Comparison of ENCODE assay signal across 9 cellular contexts in the genomic region with DNA sequence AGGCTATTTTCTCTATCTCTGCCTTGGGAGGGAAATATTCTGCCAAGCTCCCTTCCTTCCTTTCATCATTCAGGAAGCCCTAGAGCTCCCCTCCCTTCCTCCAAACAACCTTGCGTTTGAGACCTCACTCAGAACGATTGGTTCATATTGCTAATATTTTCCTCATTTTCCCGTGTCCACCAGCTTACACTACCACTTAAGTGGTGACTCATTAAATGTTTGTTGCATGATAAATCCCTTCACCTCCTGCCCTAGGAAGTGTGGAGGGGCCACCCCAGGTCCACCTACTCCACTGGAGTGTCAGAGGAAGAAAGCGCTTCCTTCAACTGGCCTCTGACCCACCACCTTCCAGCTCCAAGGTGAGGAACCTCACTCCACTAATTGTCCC. TPM values are rescaled to one million over a fixed set of nuclear protein-coding genes. Genes with fewer than 3 reads are reported as not detected.
DNase-seq lines count a peak whose midpoint lies in the region; ATAC-seq and TF ChIP-seq lines count a peak whose summit lies in the region.
"Had no signal": no experiment of that assay in that cellular context is flagged by ENCODE, and none has a peak within 500 bp of the region (broad histone marks: within the 10 kb centered on the region; RNA-seq: fewer than 3 reads in every experiment).

No MANE protein-coding gene starts in this region.

- H3K9me3 ChIP-seq in adipocyte (ENCODE audit: control insufficient read depth, low read length), result no peaks in the 10 kb centered on the region
- no peaks in the 10 kb centered on the region for H3K9me3 ChIP-seq in left lung

- H3K9ac ChIP-seq in adipocyte (ENCODE audit: low read length), result peak overlapping the region; percentile 15

- H3K27ac Mint-ChIP-seq in activated T-cell treated with anti-CD3 and anti-CD28 coated beads, Interleukin-2, amount 50 U/mL, for 72 hours, result no peak overlapping the region
- peak overlapping the region; percentile 10 for H3K27ac Mint-ChIP-seq in type B pancreatic cell

- H3K27ac ChIP-seq in left lung, result peak overlapping the region; percentile 88 to 97

- no peaks in the 10 kb centered on the region for H3K27me3 Mint-ChIP-seq in activated T-cell treated with anti-CD3 and anti-CD28 coated beads, Interleukin-2, amount 50 U/mL, for 72 hours (ENCODE audit: low read depth)
- H3K27me3 Mint-ChIP-seq in type B pancreatic cell, result peaks cover 13% of the 10 kb centered on the region

- peaks cover 61% of the 10 kb centered on the region for H3K4me1 Mint-ChIP-seq in activated T-cell treated with anti-CD3 and anti-CD28 coated beads, Interleukin-2, amount 50 U/mL, for 72 hours (ENCODE audit: low read depth)
- H3K4me1 Mint-ChIP-seq in type B pancreatic cell (ENCODE audit: unreplicated experiment), result peaks cover 41% of the 10 kb centered on the region

- H3K4me3 ChIP-seq in adipocyte (ENCODE audit: low read length) (no peak overlapping the region), left lung (no peak overlapping the region)

- H3K4me3 Mint-ChIP-seq in activated T-cell treated with anti-CD3 and anti-CD28 coated beads, Interleukin-2, amount 50 U/mL, for 72 hours, result peak overlapping the region; percentile 47 to 59
- H3K4me3 Mint-ChIP-seq in type B pancreatic cell, result peak overlapping the region; percentile 40

- no peak for TF ChIP-seq CTCF in left lung (IDR thresholded peaks at IDR 0.05)
- TF ChIP-seq CTCF in type B pancreatic cell (conservative IDR thresholded peaks at IDR 0.05), result no peak

- peaks cover 2 to 10% of the 10 kb centered on the region in 2 donors for H3K36me3 Mint-ChIP-seq in activated T-cell treated with anti-CD3 and anti-CD28 coated beads, Interleukin-2, amount 50 U/mL, for 72 hours (ENCODE audit: insufficient read depth in 2 of 2)
- peaks cover 3% of the 10 kb centered on the region for H3K36me3 Mint-ChIP-seq in type B pancreatic cell

- intact Hi-C loops in left lung (cut with DNase I), result no loop called here

- no peaks in the 10 kb centered on the region for H3K9me3 Mint-ChIP-seq in activated T-cell treated with anti-CD3 and anti-CD28 coated beads, Interleukin-2, amount 50 U/mL, for 72 hours
- no peaks in the 10 kb centered on the region for H3K9me3 Mint-ChIP-seq in type B pancreatic cell

- no peak for DNase-seq in activated T-cell treated with anti-CD3 and anti-CD28 coated beads, Interleukin-2, amount 50 U/mL, for 72 hours
- no peak for DNase-seq in activated T-cell treated with anti-CD3 and anti-CD28 coated beads, Interleukin-2, amount 50 U/mL, for 1 hour
- DNase-seq in adipocyte (ENCODE audit: low read depth), result peak; percentile 59
- peak in 1 of 2 donors; percentile 64 for DNase-seq in left lung
- no peak for DNase-seq in type B pancreatic cell (ENCODE audit: extremely low spot score, unreplicated experiment)
- DNase-seq in amygdala (lab: John Stamatoyannopoulos, UW), result no peak
- DNase-seq: DMS79 treated with DMSO at 0.1 percent for 48 hours had no signal

- H3K4me1 ChIP-seq in adipocyte (ENCODE audit: control insufficient read depth, insufficient read depth, low read length) (peaks cover 28% of the 10 kb centered on the region), left lung (peaks cover 28 to 63% of the 10 kb centered on the region in 2 donors)

- H3K36me3 ChIP-seq in adipocyte (ENCODE audit: control insufficient read depth, insufficient read depth, low read length, severe bottlenecking), result peaks cover 7% of the 10 kb centered on the region
- H3K36me3 ChIP-seq in left lung, result no peaks in the 10 kb centered on the region

- no peaks in the 10 kb centered on the region for H3K27me3 ChIP-seq in adipocyte (replicated peaks; ENCODE audit: control insufficient read depth, insufficient read depth, low read length)
- no peaks in the 10 kb centered on the region for H3K27me3 ChIP-seq in left lung

- no peak for ATAC-seq in activated T-cell treated with anti-CD3 and anti-CD28 coated beads, Interleukin-2, amount 50 U/mL, for 72 hours (replicated peaks in 1 of 2)
- ATAC-seq in left lung (peak; percentile 31), GM21447 (IDR thresholded peaks at IDR 0.05; ENCODE audit: unreplicated experiment) (no peak), GM19463 (IDR thresholded peaks at IDR 0.05; ENCODE audit: unreplicated experiment) (no peak)

RNA-seq across cellular contexts. Expression of gene LPIN2, which starts 2.3 kb away (rescaled TPM):
- total RNA-seq in activated T-cell treated with anti-CD3 and anti-CD28 coated beads, Interleukin-2, amount 50 U/mL, for 72 hours, result 100 to 1,000 TPM; 101 to 106 TPM
- total RNA-seq in left lung (10 to 100 TPM; 47.3 to 63.2 TPM), type B pancreatic cell (ENCODE audit: low replicate concordance) (17.8 and 26.8 TPM in 2 replicates)
